ENCODE assay signal across 22 cellular contexts in the genomic region with DNA sequence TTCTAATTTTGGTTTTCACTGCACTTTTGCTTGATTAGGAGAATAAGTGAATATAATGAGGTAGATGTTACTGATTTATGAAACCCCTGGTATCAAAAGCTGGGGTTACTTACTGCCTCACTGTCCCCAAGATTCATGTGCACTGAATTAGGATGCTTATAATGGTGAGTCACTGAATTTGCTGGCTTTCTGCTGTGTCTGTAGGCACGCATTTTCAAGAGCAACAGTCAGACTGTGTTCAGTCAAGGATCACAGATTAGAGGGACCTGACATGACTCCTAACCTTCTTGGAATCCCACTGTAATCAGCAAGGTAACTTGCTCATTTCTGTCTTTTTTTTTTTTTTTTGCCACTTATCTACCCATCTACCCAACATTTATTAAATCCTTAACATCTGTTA. TPM values are rescaled to one million over a fixed set of nuclear protein-coding genes. Genes with fewer than 3 reads are reported as not detected.
DNase-seq lines count a peak whose midpoint lies in the region; ATAC-seq and TF ChIP-seq lines count a peak whose summit lies in the region.
"Had no signal": no experiment of that assay in that cellular context is flagged by ENCODE, and none has a peak within 500 bp of the region (broad histone marks: within the 10 kb centered on the region; RNA-seq: fewer than 3 reads in every experiment).

No MANE protein-coding gene starts in this region.

- H3K4me3 ChIP-seq in BJ (ENCODE audit: low read depth, low read length) (no peak overlapping the region), mammary epithelial cell (replicated peaks in 1 of 3; ENCODE audit: insufficient read depth in 1 of 3, low read depth in 2 of 3, low read length in 3 of 3) (no peak overlapping the region), tibial artery (no peak overlapping the region)
- H3K4me3 ChIP-seq: cardiac muscle cell, gastroesophageal sphincter, sigmoid colon, testis had no signal

- dilution Hi-C loops in mammary epithelial cell (cut with HindIII; ENCODE audit: low sequenced_read_pairs): no loop called here

- H3K9me3 ChIP-seq in mammary epithelial cell (replicated peaks; ENCODE audit: insufficient read depth, low read length) (no peaks in the 10 kb centered on the region), tibial artery (no peaks in the 10 kb centered on the region)
- H3K9me3 ChIP-seq: testis had no signal

- no peaks in the 10 kb centered on the region for H3K27me3 ChIP-seq in BJ (ENCODE audit: control insufficient read depth, insufficient read depth, low read length)
- H3K27me3 ChIP-seq in mammary epithelial cell (ENCODE audit: insufficient read depth, low read length): no peaks in the 10 kb centered on the region
- H3K27me3 ChIP-seq in tibial artery: no peaks in the 10 kb centered on the region
- H3K27me3 ChIP-seq: cardiac muscle cell, gastroesophageal sphincter, sigmoid colon, testis had no signal

- BruUV-seq in mammary epithelial cell (replicated peaks; lab: Mats Ljungman, UMichigan): no TSS peak

- WGBS in mammary epithelial cell (ENCODE audit: low coverage, missing lambda C conversion rate): 86% methylated on average over 1 of the region's 1 CpG

- H3K27ac ChIP-seq in mammary epithelial cell (ENCODE audit: insufficient read depth, low read depth, low read length) (no peak overlapping the region), tibial artery (no peak overlapping the region)
- H3K27ac ChIP-seq: cardiac muscle cell, gastroesophageal sphincter, sigmoid colon, testis had no signal

- intact Hi-C loops in mammary epithelial cell (cut with micrococcal nuclease): no loop called here
- intact Hi-C loops in tibial artery (cut with DNase I; ENCODE audit: low total_unique reads): no loop called here

- CTCF ChIA-PET in BJ (lab: Yijun Ruan, JAX): interaction anchor here (1.0 kb wide), 1 partner anchor 133 kb away, joined by 4 read pairs; no protein-coding TSS in a partner anchor
- CTCF ChIA-PET in mammary epithelial cell (lab: Charles Lee; ENCODE audit: low non-redundant PET): no interaction called here

- no peak overlapping the region for H2AFZ ChIP-seq in mammary epithelial cell (ENCODE audit: low read depth, low read length)

- no peak overlapping the region for H3K4me2 ChIP-seq in mammary epithelial cell (ENCODE audit: insufficient read depth, low read depth, low read length)

- H3K4me1 ChIP-seq in mammary epithelial cell (ENCODE audit: insufficient read depth, low read length) (no peaks in the 10 kb centered on the region), tibial artery (no peaks in the 10 kb centered on the region)
- H3K4me1 ChIP-seq: gastroesophageal sphincter, testis had no signal

- H3K9ac ChIP-seq in mammary epithelial cell (ENCODE audit: insufficient read depth, low read length): peak overlapping the region; percentile 32

- H3K79me2 ChIP-seq in mammary epithelial cell (ENCODE audit: insufficient read depth, low read length): no peaks in the 10 kb centered on the region

- no peaks in the 10 kb centered on the region for H4K20me1 ChIP-seq in mammary epithelial cell (ENCODE audit: insufficient read depth, low read length)

- POLR2A ChIA-PET in BJ (lab: Charles Lee): interaction anchor here (0.6 kb wide), 1 partner anchor 1005 kb away, joined by 3 read pairs; no protein-coding TSS in a partner anchor

- ATAC-seq in GM21390 (IDR thresholded peaks at IDR 0.05; ENCODE audit: unreplicated experiment) (no peak), GM18870 (IDR thresholded peaks at IDR 0.05; ENCODE audit: unreplicated experiment) (no peak)
- ATAC-seq: gastroesophageal sphincter, Right ventricle myocardium inferior had no signal

- TF ChIP-seq CTCF in BJ (IDR thresholded peaks at IDR 0.05; ENCODE audit: insufficient read depth, low read depth, low read length) (no peak), mammary epithelial cell (conservative IDR thresholded peaks at IDR 0.05 in 1 of 2, IDR thresholded peaks at IDR 0.05 in 1 of 2; ENCODE audit: extremely low read depth in 1 of 2, insufficient read depth in 1 of 2, low read depth in 1 of 2, low read length in 2 of 2) (no peak), tibial artery (IDR thresholded peaks at IDR 0.05) (no peak)

- H3K36me3 ChIP-seq in BJ (ENCODE audit: control insufficient read depth, insufficient read depth, low read length): no peaks in the 10 kb centered on the region
- H3K36me3 ChIP-seq in mammary epithelial cell (ENCODE audit: insufficient read depth, low read length): no peaks in the 10 kb centered on the region
- H3K36me3 ChIP-seq in tibial artery: no peaks in the 10 kb centered on the region
- H3K36me3 ChIP-seq: cardiac muscle cell, gastroesophageal sphincter, sigmoid colon had no signal

- DNase-seq in BJ (ENCODE audit: low read depth): peak; percentile 4
- peak; percentile 10 for DNase-seq in LHCN-M2 (ENCODE audit: low read depth)
- no peak for DNase-seq in mammary epithelial cell
- DNase-seq in kidney tubule cell (ENCODE audit: low spot score): peak; percentile 78
- DNase-seq in tibial artery: no peak
- DNase-seq in H4 (ENCODE audit: low spot score): no peak
- DNase-seq: activated CD4-positive, alpha-beta T cell treated with anti-CD3 and anti-CD28 coated beads, Interleukin-2, amount 10 ng/mL, durations not matched to agents 7 days and 5 days; activated CD8-positive, alpha-beta memory T cell treated with anti-CD3 and anti-CD28 coated beads, Interleukin-2, amount 50 U/mL, for 4 hours; activated naive CD8-positive, alpha-beta T cell treated with anti-CD3 and anti-CD28 coated beads, Interleukin-2, amount 10 ng/mL, durations not matched to agents 7 days and 5 days; CD8-positive, alpha-beta memory T cell; DMS79; NCI-H1436; NCI-H524; sigmoid colon; T-helper 1 cell; testis had no signal

- in situ Hi-C loops in mammary epithelial cell (cut with MboI; ENCODE audit: low sequenced_read_pairs in 2 of 2): no loop called here

RNA-seq across cellular contexts. Expression of a gene that starts 59.7 kb away (rescaled TPM):
- 2.6 and 4.8 TPM in 2 replicates for polyA plus RNA-seq in BJ (2011; rRNA removed)
- polyA minus RNA-seq in BJ (2011; rRNA and poly(A)+ RNA removed): 1.1 and 1.5 TPM in 2 replicates
- total RNA-seq in LHCN-M2 (2014; rRNA removed): 8.5 and 9.1 TPM in 2 replicates
- polyA plus RNA-seq in LHCN-M2 (2012): 4.7 TPM
- total RNA-seq in mammary epithelial cell: 1 to 10 TPM; 1.1 to 2.2 TPM
- polyA plus RNA-seq in mammary epithelial cell: 0.15 TPM
- not detected for polyA minus RNA-seq in mammary epithelial cell
- total RNA-seq in H4 (2014; rRNA removed; shearing (Covaris generic)): 2.4 and 2.7 TPM in 2 replicates
- total RNA-seq: activated CD4-positive, alpha-beta T cell treated with anti-CD3 and anti-CD28 coated beads, Interleukin-2, amount 10 ng/mL, durations not matched to agents 7 days and 5 days; activated naive CD8-positive, alpha-beta T cell treated with anti-CD3 and anti-CD28 coated beads, Interleukin-2, amount 10 ng/mL, durations not matched to agents 7 days and 5 days; activated T-helper 2 cell treated with anti-CD3 and anti-CD28 coated beads, Interferon-gamma antibody, Interleukin-2, Interleukin-4, amounts not matched to agents 10 μg/mL and 5 μg/mL and 100 μg/mL, durations not matched to agents 14 hours and 24 hours and 36 hours; CD8-positive, alpha-beta memory T cell had no signal
- polyA plus RNA-seq: cardiac muscle cell; CD8-positive, alpha-beta memory T cell had no signal

Comparison
In these comparisons a context has a peak if more than half of its experiments do, and no peak if none do; other contexts are left out.
1. DNase-seq: peak in BJ (single experiment), LHCN-M2 (single experiment) and kidney tubule cell (single experiment); none in mammary epithelial cell (single experiment), tibial artery (0 of 2) and H4 (single experiment).